8 cellular contexts compared by ENCODE assay signal in the genomic region with DNA sequence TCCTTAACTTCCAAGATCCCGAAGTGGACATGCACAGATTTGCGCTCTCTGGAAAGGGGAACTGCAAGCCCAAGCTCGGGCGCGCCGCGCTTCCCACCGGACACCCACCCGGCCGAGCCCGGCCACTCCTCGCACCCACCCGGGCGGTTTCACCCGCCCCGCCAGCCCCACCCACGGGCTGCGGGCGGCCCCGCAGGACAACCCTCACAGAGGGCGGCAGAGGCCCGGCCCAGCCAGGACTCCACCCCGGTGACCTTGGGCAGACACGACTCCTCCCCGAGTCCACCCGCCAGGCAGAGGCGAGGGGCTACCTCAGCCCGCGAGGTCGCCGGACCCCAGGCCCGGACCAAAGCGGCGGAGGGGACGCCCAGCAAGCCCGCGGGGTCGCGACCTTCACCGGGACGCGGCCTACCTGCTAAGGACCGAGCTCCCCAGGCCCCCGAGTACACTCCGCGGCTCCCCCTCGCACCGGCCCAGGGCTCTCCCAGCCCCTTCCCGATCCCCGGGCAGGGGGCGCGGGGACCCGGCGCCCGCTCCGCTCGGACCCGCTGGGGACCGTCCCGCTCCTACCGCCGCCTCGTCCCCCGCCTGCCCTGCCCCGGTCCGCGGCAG.
DNase-seq lines count a peak whose midpoint lies in the region; ATAC-seq and TF ChIP-seq lines count a peak whose summit lies in the region.
"Not testable (repeated sequence)": the region's sequence is repeated elsewhere in the genome, so short reads cannot be mapped to it uniquely, and the experiment has no call there.

No MANE protein-coding gene starts in this region.

- H3K36me3 Mint-ChIP-seq in activated CD8-positive, alpha-beta T cell treated with anti-CD3 and anti-CD28 coated beads for 36 hours (ENCODE audit: low read depth) = not testable (repeated sequence)
- H3K36me3 Mint-ChIP-seq in effector memory CD8-positive, alpha-beta T cell (ENCODE audit: insufficient read depth) = peaks cover 11% of the 10 kb centered on the region

- POLR2A ChIA-PET in activated CD8-positive, alpha-beta T cell treated with anti-CD3 and anti-CD28 coated beads for 36 hours (lab: Charles Lee) = not testable (repeated sequence)

- WGBS in HUES64 = 0% methylated on average over 19 of the region's 67 CpGs
- WGBS in prostate gland = 0% methylated on average over 21 of the region's 67 CpGs

- intact Hi-C loops in activated CD8-positive, alpha-beta T cell treated with anti-CD3 and anti-CD28 coated beads for 36 hours (cut with micrococcal nuclease); prostate gland (cut with DNase I): not testable (repeated sequence)

- H3K27ac ChIP-seq in 22Rv1 (peak overlapping the region; percentile 61), layer of hippocampus (ENCODE audit: low read depth, low read length) (peak overlapping the region; percentile 65), prostate gland (peak overlapping the region; percentile 79 to 80)
- not testable (repeated sequence) for H3K27ac ChIP-seq in HUES64 (ENCODE audit: low read depth, low read length)

- peak overlapping the region; percentile 78 for H3K27ac Mint-ChIP-seq in activated CD8-positive, alpha-beta T cell treated with anti-CD3 and anti-CD28 coated beads for 36 hours
- peak overlapping the region in 1 of 2 donors; percentile 79 for H3K27ac Mint-ChIP-seq in effector memory CD8-positive, alpha-beta T cell

- not testable (repeated sequence) for H3K4me1 Mint-ChIP-seq in activated CD8-positive, alpha-beta T cell treated with anti-CD3 and anti-CD28 coated beads for 36 hours (ENCODE audit: low read depth); effector memory CD8-positive, alpha-beta T cell (ENCODE audit: low read depth in 2 of 2)

- H3K9me3 ChIP-seq in HUES64 (ENCODE audit: insufficient read depth, low read depth, low read length); prostate gland: not testable (repeated sequence)

- H3K4me1 ChIP-seq in HUES64 (ENCODE audit: insufficient read depth, low read length); prostate gland (replicated peaks): not testable (repeated sequence)

- not testable (repeated sequence) for H3K9me3 Mint-ChIP-seq in activated CD8-positive, alpha-beta T cell treated with anti-CD3 and anti-CD28 coated beads for 36 hours; effector memory CD8-positive, alpha-beta T cell

- TF ChIP-seq CTCF in 22Rv1 (IDR thresholded peaks at IDR 0.05); activated CD8-positive, alpha-beta T cell treated with anti-CD3 and anti-CD28 coated beads for 36 hours (IDR thresholded peaks at IDR 0.05); prostate gland (IDR thresholded peaks at IDR 0.05): not testable (repeated sequence)

- CTCF ChIA-PET in activated CD8-positive, alpha-beta T cell treated with anti-CD3 and anti-CD28 coated beads for 36 hours (lab: Charles Lee) = not testable (repeated sequence)

- H3K27me3 Mint-ChIP-seq in activated CD8-positive, alpha-beta T cell treated with anti-CD3 and anti-CD28 coated beads for 36 hours; effector memory CD8-positive, alpha-beta T cell: not testable (repeated sequence)

- peak overlapping the region; percentile 83 for H3K4me3 Mint-ChIP-seq in activated CD8-positive, alpha-beta T cell treated with anti-CD3 and anti-CD28 coated beads for 36 hours
- H3K4me3 Mint-ChIP-seq in effector memory CD8-positive, alpha-beta T cell = peak overlapping the region; percentile 77 to 84

- 0 out of 2 replicates have a peak overlapping the region, but pooled peaks have one; percentile 64 for H3K9ac ChIP-seq in HUES64 (ENCODE audit: low read depth, low read length)

- ATAC-seq in GM19025 (IDR thresholded peaks at IDR 0.05; ENCODE audit: low read depth, unreplicated experiment) = peak; percentile 25
- ATAC-seq in HG02678 (IDR thresholded peaks at IDR 0.05; ENCODE audit: unreplicated experiment) = peak; percentile 47
- ATAC-seq in activated CD8-positive, alpha-beta T cell treated with anti-CD3 and anti-CD28 coated beads for 36 hours = peak; percentile 52
- ATAC-seq in effector memory CD8-positive, alpha-beta T cell (replicated peaks) = peak; percentile 66

- not testable (repeated sequence) for H3K27me3 ChIP-seq in HUES64 (ENCODE audit: insufficient read depth, low read length); layer of hippocampus (ENCODE audit: control insufficient read depth, insufficient read depth, low read length); prostate gland (replicated peaks; ENCODE audit: insufficient read depth)

- DNase-seq in activated CD8-positive, alpha-beta T cell treated with anti-CD3 and anti-CD28 coated beads for 36 hours = peak; percentile 24
- DNase-seq in effector memory CD8-positive, alpha-beta T cell; prostate gland (ENCODE audit: low spot score): not testable (repeated sequence)

- H3K36me3 ChIP-seq in HUES64 (ENCODE audit: insufficient read depth, low read length); prostate gland: not testable (repeated sequence)

- H3K4me3 ChIP-seq in HUES64 (ENCODE audit: low read length) = peak overlapping the region; percentile 71
- H3K4me3 ChIP-seq in prostate gland = peak overlapping the region; percentile 78 to 81

- TF ChIP-seq POLR2A in prostate gland (IDR thresholded peaks at IDR 0.05) = not testable (repeated sequence)
